Comparison of ENCODE assay signal across 6 cellular contexts in the genomic region with DNA sequence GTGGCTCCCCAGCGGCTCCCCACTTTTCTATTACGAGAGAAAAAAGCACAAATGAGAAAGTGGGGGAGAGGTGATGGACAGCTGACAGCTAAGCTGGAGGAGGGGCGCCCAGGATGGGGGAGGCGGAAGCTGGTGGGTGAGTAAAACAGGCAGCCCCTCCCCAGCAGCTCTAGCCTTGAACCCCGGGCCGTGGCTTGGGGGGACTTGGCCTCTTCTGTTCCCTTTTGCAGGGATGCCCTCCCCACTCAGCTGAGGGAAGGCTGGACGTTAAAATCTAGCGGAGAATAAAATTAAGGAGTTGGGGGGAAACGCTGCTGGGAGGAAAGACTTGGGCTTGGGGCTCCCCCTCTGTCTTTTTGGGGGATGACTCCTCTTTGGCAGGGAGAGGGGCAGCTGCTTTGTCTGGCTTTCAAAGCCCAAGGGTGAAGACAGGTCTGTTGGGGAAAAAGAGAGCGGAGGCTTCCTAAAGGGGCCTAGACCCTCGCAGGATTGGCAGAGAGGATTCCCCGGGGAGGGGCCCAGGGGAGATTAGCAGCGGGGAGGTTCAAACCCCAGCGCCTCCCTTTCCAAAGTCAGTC. TPM values are rescaled to one million over a fixed set of nuclear protein-coding genes. Genes with fewer than 3 reads are reported as not detected.
DNase-seq lines count a peak whose midpoint lies in the region; FAIRE-seq and TF ChIP-seq lines count a peak whose summit lies in the region.

No MANE protein-coding gene starts in this region.

- H3K4me1 ChIP-seq in iPS-20b (ENCODE audit: insufficient read depth, low read length) = no peaks in the 10 kb centered on the region
- no peaks in the 10 kb centered on the region for H3K4me1 ChIP-seq in kidney (ENCODE audit: control insufficient read depth in 1 of 2, insufficient read depth in 1 of 2, low read depth in 1 of 2, low read length in 2 of 2)

- peak overlapping the region; percentile 85; the same call in 1 of the 2 replicates for H3K4me3 ChIP-seq in iPS-20b (ENCODE audit: low read length)
- H3K4me3 ChIP-seq in kidney (ENCODE audit: low read length in 2 of 2) = peak overlapping the region in 1 of 2 donors; percentile 82

- no peaks in the 10 kb centered on the region for H3K27me3 Mint-ChIP-seq in activated CD4-positive, alpha-beta T cell treated with anti-CD3 and anti-CD28 coated beads, Interleukin-2, amount 10 ng/mL, durations not matched to agents 24 days and 14 days

- H3K4me1 Mint-ChIP-seq in activated CD4-positive, alpha-beta T cell treated with anti-CD3 and anti-CD28 coated beads, Interleukin-2, amount 10 ng/mL, durations not matched to agents 24 days and 14 days = peaks cover 17% of the 10 kb centered on the region

- H3K36me3 Mint-ChIP-seq in activated CD4-positive, alpha-beta T cell treated with anti-CD3 and anti-CD28 coated beads, Interleukin-2, amount 10 ng/mL, durations not matched to agents 24 days and 14 days (ENCODE audit: low read depth) = peaks cover 39% of the 10 kb centered on the region

- H3K4me3 Mint-ChIP-seq in activated CD4-positive, alpha-beta T cell treated with anti-CD3 and anti-CD28 coated beads, Interleukin-2, amount 10 ng/mL, durations not matched to agents 24 days and 14 days = peak overlapping the region; percentile 92

- H3K9ac ChIP-seq in iPS-20b (ENCODE audit: low read depth, low read length) (no peak overlapping the region; the same call in 1 of the 2 replicates), kidney (ENCODE audit: low read length in 2 of 2) (no peak overlapping the region)

- DNase-seq in activated gamma-delta T cell treated with Interleukin-2 at 50 U/mL for 16 hours (peak; percentile 50), activated gamma-delta T cell (lab: John Stamatoyannopoulos, UW) (no peak), kidney (no peak), DMS79 (lab: John Stamatoyannopoulos, UW) (no peak)
- DNase-seq in activated CD4-positive, alpha-beta T cell treated with anti-CD3 and anti-CD28 coated beads, Interleukin-2, amount 10 ng/mL, durations not matched to agents 24 days and 14 days = peak; percentile 86

- FAIRE-seq in kidney (lab: Jason Lieb, UNC) = no peak

- H3K27me3 ChIP-seq in iPS-20b (ENCODE audit: insufficient read depth, low read length) = peaks cover 15% of the 10 kb centered on the region

- H3K36me3 ChIP-seq in iPS-20b (ENCODE audit: insufficient read depth, low read depth, low read length) (peaks cover 16% of the 10 kb centered on the region), kidney (ENCODE audit: control insufficient read depth in 1 of 2, insufficient read depth in 2 of 2, low read length in 2 of 2) (peaks cover 2 to 7% of the 10 kb centered on the region in 2 donors)

- no peak for TF ChIP-seq CTCF in kidney (IDR thresholded peaks at IDR 0.05; ENCODE audit: borderline replicate concordance, extremely low read depth, insufficient read depth)

- H3K9me3 ChIP-seq in iPS-20b (ENCODE audit: insufficient read depth, low read depth, low read length) (peaks cover 5% of the 10 kb centered on the region; the same call in 1 of the 2 replicates), kidney (ENCODE audit: control insufficient read depth in 1 of 2, low read length in 2 of 2) (peaks cover 4 to 8% of the 10 kb centered on the region in 2 donors)

- H3K27ac ChIP-seq in iPS-20b (ENCODE audit: low read length) (no peak overlapping the region), kidney (ENCODE audit: low read depth in 2 of 2, low read length in 2 of 2) (peak overlapping the region in 1 of 2 donors; percentile 94)

- H3K9me3 Mint-ChIP-seq in activated CD4-positive, alpha-beta T cell treated with anti-CD3 and anti-CD28 coated beads, Interleukin-2, amount 10 ng/mL, durations not matched to agents 24 days and 14 days = peaks cover 5% of the 10 kb centered on the region

- peak overlapping the region; percentile 98 for H3K27ac Mint-ChIP-seq in activated CD4-positive, alpha-beta T cell treated with anti-CD3 and anti-CD28 coated beads, Interleukin-2, amount 10 ng/mL, durations not matched to agents 24 days and 14 days

- intact Hi-C loops in activated CD4-positive, alpha-beta T cell treated with anti-CD3 and anti-CD28 coated beads, Interleukin-2, amount 10 ng/mL, durations not matched to agents 24 days and 14 days (cut with micrococcal nuclease) = loop anchor here (1.0 to 2.0 kb wide), 3 partner anchors 19 to 45 kb away; a partner anchor contains a TSS
- intact Hi-C loops in kidney (cut with DNase I) = no loop called here

RNA-seq across cellular contexts. Expression of a gene that starts 1.4 kb away (rescaled TPM):
- total RNA-seq in activated CD4-positive, alpha-beta T cell treated with anti-CD3 and anti-CD28 coated beads, Interleukin-2, amount 10 ng/mL, durations not matched to agents 24 days and 14 days = 147 and 152 TPM in 2 replicates
- total RNA-seq in kidney = 28.3 TPM
- polyA plus RNA-seq in kidney (ENCODE audit: insufficient read depth, low read depth, low replicate concordance) = 23.3 TPM

RNA-seq across cellular contexts. Expression of a gene that starts 6.4 kb away (rescaled TPM):
- total RNA-seq in activated CD4-positive, alpha-beta T cell treated with anti-CD3 and anti-CD28 coated beads, Interleukin-2, amount 10 ng/mL, durations not matched to agents 24 days and 14 days = 0.54 and 0.58 TPM in 2 replicates
- total RNA-seq in kidney = not detected
- not detected for polyA plus RNA-seq in kidney (ENCODE audit: insufficient read depth, low read depth, low replicate concordance)

RNA-seq across cellular contexts. Expression of a gene that starts 19.4 kb away (rescaled TPM):
- total RNA-seq in activated CD4-positive, alpha-beta T cell treated with anti-CD3 and anti-CD28 coated beads, Interleukin-2, amount 10 ng/mL, durations not matched to agents 24 days and 14 days = 2.7 and 3.6 TPM in 2 replicates
- total RNA-seq in kidney = 8.7 TPM
- 32.0 TPM for polyA plus RNA-seq in kidney (ENCODE audit: insufficient read depth, low read depth, low replicate concordance)

RNA-seq across cellular contexts. Expression of a gene that starts 25.6 kb away (rescaled TPM):
- 62.6 and 64.7 TPM in 2 replicates for total RNA-seq in activated CD4-positive, alpha-beta T cell treated with anti-CD3 and anti-CD28 coated beads, Interleukin-2, amount 10 ng/mL, durations not matched to agents 24 days and 14 days
- 92.3 TPM for total RNA-seq in kidney
- 51.4 TPM for polyA plus RNA-seq in kidney (ENCODE audit: insufficient read depth, low read depth, low replicate concordance)

RNA-seq across cellular contexts. Expression of a gene that starts 30.1 kb away (rescaled TPM):
- 0.28 TPM in 1 of 2 replicates, not detected in the other for total RNA-seq in activated CD4-positive, alpha-beta T cell treated with anti-CD3 and anti-CD28 coated beads, Interleukin-2, amount 10 ng/mL, durations not matched to agents 24 days and 14 days
- 19.4 TPM for total RNA-seq in kidney
- 45.8 TPM for polyA plus RNA-seq in kidney (ENCODE audit: insufficient read depth, low read depth, low replicate concordance)

Comparison
In these comparisons a context has a peak if more than half of its experiments do, and no peak if none do; other contexts are left out.
1. DNase-seq: peak in activated gamma-delta T cell treated with Interleukin-2 at 50 U/mL for 16 hours (single experiment) and activated CD4-positive, alpha-beta T cell treated with anti-CD3 and anti-CD28 coated beads, Interleukin-2, amount 10 ng/mL, durations not matched to agents 24 days and 14 days (single experiment); none in activated gamma-delta T cell (single experiment), kidney (single experiment) and DMS79 (single experiment).